Comparison of ENCODE assay signal across 29 cellular contexts in genomic region chr22:44097263-44098020, GRCh38.
"Had no signal": no experiment of that assay in that cellular context is flagged by ENCODE, and none has a peak within 500 bp of the region (broad histone marks: within the 10 kb centered on the region; RNA-seq: fewer than 3 reads in every experiment).

No MANE protein-coding gene starts in this region.

- DNase-seq: activated B cell treated with CpG ODN at 0.5 μM for 24 hours; activated CD4-positive, alpha-beta T cell treated with anti-CD3 and anti-CD28 coated beads for 1 hour; activated CD4-positive, alpha-beta T cell treated with anti-CD3 and anti-CD28 coated beads, Interleukin-2, amount 10 ng/mL, durations not matched to agents 24 days and 14 days; activated CD4-positive, alpha-beta T cell treated with anti-CD3 and anti-CD28 coated beads, Interleukin-2, amount 50 U/mL, for 48 hours; activated CD8-positive, alpha-beta memory T cell treated with anti-CD3 and anti-CD28 coated beads, Interleukin-2, amount 10 ng/mL, durations not matched to agents 7 days and 5 days; activated effector memory CD4-positive, alpha-beta T cell treated with anti-CD3 and anti-CD28 coated beads, Interleukin-2, amount 50 U/mL, for 16 hours; activated naive CD4-positive, alpha-beta T cell treated with Interleukin-2 at 50 U/mL for 16 hours; activated naive CD8-positive, alpha-beta T cell treated with anti-CD3 and anti-CD28 coated beads, Interleukin-2, amount 50 U/mL, for 24 hours; activated T-cell treated with anti-CD3 and anti-CD28 coated beads, Interleukin-2, amount 50 U/mL, for 24 hours; amniotic stem cell; IMR-90; Kasumi-1; KBM-7; NCI-H1105 treated with DMSO at 0.1 percent for 48 hours; NCI-H1436 treated with DMSO at 0.1 percent for 48 hours; NCI-H187; NCI-H2081; NCI-H69; NK-92 treated with Interleukin-12 subunit alpha and Interleukin-12 subunit beta, amount 100 ng/mL, for 24 hours; OCI-M1; RPMI8226; SHP77 treated with DMSO at 0.1 percent for 48 hours; T-helper 17 cell; T-helper 9 cell had no signal

- H3K27ac Mint-ChIP-seq: activated B cell treated with CpG ODN at 0.5 μM for 24 hours; activated CD4-positive, alpha-beta T cell treated with anti-CD3 and anti-CD28 coated beads, Interleukin-2, amount 10 ng/mL, durations not matched to agents 24 days and 14 days; activated naive CD8-positive, alpha-beta T cell treated with anti-CD3 and anti-CD28 coated beads, Interleukin-2, amount 50 U/mL, for 24 hours; activated T-cell treated with anti-CD3 and anti-CD28 coated beads, Interleukin-2, amount 50 U/mL, for 24 hours; activated T-helper 1 cell treated with anti-CD3 and anti-CD28 coated beads, Interleukin-12 subunit alpha, Interleukin-12 subunit beta, Interleukin-2, Interleukin-4 antibody, amounts not matched to agents 30 ng/mL and 10 ng/mL and 1 ng/mL, durations not matched to agents 14 hours and 24 hours and 36 hours; T-helper 17 cell had no signal

- H3K4me3 Mint-ChIP-seq: activated B cell treated with CpG ODN at 0.5 μM for 24 hours; activated CD4-positive, alpha-beta T cell treated with anti-CD3 and anti-CD28 coated beads, Interleukin-2, amount 10 ng/mL, durations not matched to agents 24 days and 14 days; activated CD8-positive, alpha-beta memory T cell treated with anti-CD3 and anti-CD28 coated beads, Interleukin-2, amount 10 ng/mL, durations not matched to agents 7 days and 5 days; activated naive CD8-positive, alpha-beta T cell treated with anti-CD3 and anti-CD28 coated beads, Interleukin-2, amount 50 U/mL, for 24 hours; activated T-cell treated with anti-CD3 and anti-CD28 coated beads, Interleukin-2, amount 50 U/mL, for 24 hours; activated T-helper 1 cell treated with anti-CD3 and anti-CD28 coated beads, Interleukin-12 subunit alpha, Interleukin-12 subunit beta, Interleukin-2, Interleukin-4 antibody, amounts not matched to agents 30 ng/mL and 10 ng/mL and 1 ng/mL, durations not matched to agents 14 hours and 24 hours and 36 hours; brain; T-helper 17 cell had no signal

- H3K36me3 Mint-ChIP-seq: activated naive CD4-positive, alpha-beta T cell treated with anti-CD3 and anti-CD28 coated beads, Interleukin-2, amount 50 U/mL, for 72 hours; brain had no signal

- ATAC-seq: activated CD8-positive, alpha-beta memory T cell treated with anti-CD3 and anti-CD28 coated beads, Interleukin-2, amount 10 ng/mL, durations not matched to agents 7 days and 5 days; activated naive CD4-positive, alpha-beta T cell treated with anti-CD3 and anti-CD28 coated beads, Interleukin-2, amount 50 U/mL, for 72 hours; activated naive CD8-positive, alpha-beta T cell treated with anti-CD3 and anti-CD28 coated beads, Interleukin-2, amount 50 U/mL, for 24 hours; Panc1; T-helper 17 cell had no signal

- FAIRE-seq: astrocyte had no signal

- H3K27me3 Mint-ChIP-seq: activated B cell treated with CpG ODN at 0.5 μM for 24 hours; activated CD4-positive, alpha-beta T cell treated with anti-CD3 and anti-CD28 coated beads, Interleukin-2, amount 10 ng/mL, durations not matched to agents 24 days and 14 days; activated CD8-positive, alpha-beta memory T cell treated with anti-CD3 and anti-CD28 coated beads, Interleukin-2, amount 10 ng/mL, durations not matched to agents 7 days and 5 days; activated naive CD8-positive, alpha-beta T cell treated with anti-CD3 and anti-CD28 coated beads, Interleukin-2, amount 50 U/mL, for 24 hours; activated T-cell treated with anti-CD3 and anti-CD28 coated beads, Interleukin-2, amount 50 U/mL, for 24 hours; T-helper 17 cell had no signal

- H3K4me1 Mint-ChIP-seq: activated B cell treated with CpG ODN at 0.5 μM for 24 hours; activated CD4-positive, alpha-beta T cell treated with anti-CD3 and anti-CD28 coated beads, Interleukin-2, amount 10 ng/mL, durations not matched to agents 24 days and 14 days; activated CD8-positive, alpha-beta memory T cell treated with anti-CD3 and anti-CD28 coated beads, Interleukin-2, amount 10 ng/mL, durations not matched to agents 7 days and 5 days; activated naive CD8-positive, alpha-beta T cell treated with anti-CD3 and anti-CD28 coated beads, Interleukin-2, amount 50 U/mL, for 24 hours; brain; T-helper 17 cell had no signal

- H3K9me3 Mint-ChIP-seq: activated B cell treated with CpG ODN at 0.5 μM for 24 hours; activated CD4-positive, alpha-beta T cell treated with anti-CD3 and anti-CD28 coated beads, Interleukin-2, amount 10 ng/mL, durations not matched to agents 24 days and 14 days; activated naive CD4-positive, alpha-beta T cell treated with anti-CD3 and anti-CD28 coated beads, Interleukin-2, amount 50 U/mL, for 72 hours; activated naive CD8-positive, alpha-beta T cell treated with anti-CD3 and anti-CD28 coated beads, Interleukin-2, amount 50 U/mL, for 24 hours; activated T-cell treated with anti-CD3 and anti-CD28 coated beads, Interleukin-2, amount 50 U/mL, for 24 hours; activated T-helper 1 cell treated with anti-CD3 and anti-CD28 coated beads, Interleukin-12 subunit alpha, Interleukin-12 subunit beta, Interleukin-2, Interleukin-4 antibody, amounts not matched to agents 30 ng/mL and 10 ng/mL and 1 ng/mL, durations not matched to agents 14 hours and 24 hours and 36 hours had no signal
